Comparison of ENCODE assay signal across 8 cellular contexts in genomic region chr6:108651781-108652227, GRCh38.
DNase-seq lines count a peak whose midpoint lies in the region; ATAC-seq and TF ChIP-seq lines count a peak whose summit lies in the region.

No MANE protein-coding gene starts in this region.

- TF ChIP-seq CTCF in MM.1S (IDR thresholded peaks at IDR 0.05; ENCODE audit: low read length) (no peak), liver (IDR thresholded peaks at IDR 0.05; ENCODE audit: low read depth, low read length, missing input control) (no peak), testis (IDR thresholded peaks at IDR 0.05) (no peak)

- H2AFZ ChIP-seq in MM.1S (ENCODE audit: low read length) = no peak overlapping the region

- ATAC-seq in HG03342 (IDR thresholded peaks at IDR 0.05; ENCODE audit: unreplicated experiment) = no peak
- no peak for ATAC-seq in GM21447 (IDR thresholded peaks at IDR 0.05; ENCODE audit: unreplicated experiment)

- peaks cover 7% of the 10 kb centered on the region; the same call in 1 of the 2 replicates for H3K36me3 ChIP-seq in MM.1S (replicated peaks; ENCODE audit: insufficient read depth, low read length)
- H3K36me3 ChIP-seq in liver (ENCODE audit: control insufficient read depth in 4 of 4, insufficient read depth in 3 of 4, low read depth in 1 of 4, low read length in 3 of 4) = peaks cover 0 to 9% (median under 1%) of the 10 kb centered on the region in 4 donors
- no peaks in the 10 kb centered on the region for H3K36me3 ChIP-seq in testis (ENCODE audit: low read depth, missing control alignments)
- no peaks in the 10 kb centered on the region for H3K36me3 ChIP-seq in HAP-1 (replicated peaks)

- intact Hi-C loops in testis (cut with DNase I; ENCODE audit: low total_unique reads) = loop anchor here (10.0 kb wide), 2 partner anchors 57 to 87 kb away; partner anchors contain the start of gene FOXO3

- H3K79me2 ChIP-seq in MM.1S (ENCODE audit: low read length) = peaks cover 100% of the 10 kb centered on the region

- H3K4me2 ChIP-seq in MM.1S (ENCODE audit: low read depth, low read length) = peak overlapping the region; percentile 31; the same call in 1 of the 2 replicates

- TF ChIP-seq POLR2A in testis (IDR thresholded peaks at IDR 0.05) = no peak

- H3K4me1 ChIP-seq in MM.1S (ENCODE audit: low read length) (peaks cover 83% of the 10 kb centered on the region), liver (ENCODE audit: control insufficient read depth in 4 of 4, insufficient read depth in 4 of 4, low read length in 3 of 4) (peaks cover 19 to 43% (median 29%) of the 10 kb centered on the region in 4 donors), testis (peaks cover 60% of the 10 kb centered on the region), HAP-1 (peaks cover 10% of the 10 kb centered on the region)

- H3K27me3 ChIP-seq in MM.1S (replicated peaks; ENCODE audit: insufficient read depth, low read length) = no peaks in the 10 kb centered on the region
- no peaks in the 10 kb centered on the region for H3K27me3 ChIP-seq in liver (ENCODE audit: control insufficient read depth in 4 of 4, insufficient read depth in 4 of 4, low read length in 3 of 4)
- H3K27me3 ChIP-seq in testis = no peaks in the 10 kb centered on the region
- H3K27me3 ChIP-seq in HAP-1 (ENCODE audit: low read depth) = no peaks in the 10 kb centered on the region

- H3K9me2 ChIP-seq in MM.1S (replicated peaks; ENCODE audit: insufficient read depth, low read length) = no peaks in the 10 kb centered on the region

- no peak for TF ChIP-seq RAD21 in liver (IDR thresholded peaks at IDR 0.05)

- in situ Hi-C loops in HAP-1 (cut with MboI; ENCODE audit: low sequenced_read_pairs) = no loop called here

- H3K9me3 ChIP-seq in MM.1S (replicated peaks; ENCODE audit: insufficient read depth, low read length) (no peaks in the 10 kb centered on the region), liver (ENCODE audit: control insufficient read depth in 4 of 4, low read length in 3 of 4) (no peaks in the 10 kb centered on the region), testis (no peaks in the 10 kb centered on the region), HAP-1 (no peaks in the 10 kb centered on the region)

- H4K20me1 ChIP-seq in MM.1S (ENCODE audit: insufficient read depth, low read length) = no peaks in the 10 kb centered on the region; the same call in 1 of the 2 replicates

- H3K4me3 ChIP-seq in MM.1S (ENCODE audit: low read length) (no peak overlapping the region), liver (ENCODE audit: low read depth in 1 of 3, low read length in 3 of 3) (no peak overlapping the region), testis (no peak overlapping the region), HAP-1 (no peak overlapping the region)

- peak overlapping the region; percentile 48; the same call in 1 of the 2 replicates for H3K9ac ChIP-seq in MM.1S (ENCODE audit: low read length)
- no peak overlapping the region for H3K9ac ChIP-seq in liver (ENCODE audit: low read depth in 1 of 2, low read length in 2 of 2)

- WGBS in liver = 76% methylated on average over 6 of the region's 6 CpGs
- WGBS in testis, 2 donors = 37 to 40% methylated on average over 6 of the region's 6 CpGs

- H3F3A ChIP-seq in MM.1S (ENCODE audit: insufficient read depth, low read length) = peaks cover 70% of the 10 kb centered on the region

- H3K27ac ChIP-seq in MM.1S (ENCODE audit: low read length) (peak overlapping the region; percentile 93), caudate nucleus (ENCODE audit: low read depth, low read length) (peak overlapping the region; percentile 61), liver (ENCODE audit: low read depth in 1 of 2, low read length in 2 of 2) (peak overlapping the region; percentile 25 to 48), testis (peak overlapping the region; percentile 59 to 84)

- no peak for DNase-seq in MM.1S
- no peak for DNase-seq in caudate nucleus (lab: John Stamatoyannopoulos, UW)
- DNase-seq in testis = peak; percentile 50
- DNase-seq in NCI-H1694 treated with DMSO at 0.1 percent for 48 hours (lab: John Stamatoyannopoulos, UW) = no peak
- no peak for DNase-seq in HAP-1 (ENCODE audit: low spot score in 2 of 2)

TF ChIP-seq in liver, 16 proteins besides CTCF, POLR2A, EP300 and RAD21:
- TF ChIP-seq YY1 (IDR thresholded peaks at IDR 0.05) (no peak), JUND (IDR thresholded peaks at IDR 0.05) (peak in 1 of 2 donors; percentile 46)

Comparison
In these comparisons a context has a peak if more than half of its experiments do, and no peak if none do; other contexts are left out.
1. H3K27ac ChIP-seq: peak in every context shown above with its lines; median percentile 93 in MM.1S; 72 in testis; 61 in caudate nucleus; 36 in liver.